Comparison of ENCODE assay signal across 1 cellular context in genomic region chr12:113932411-113933196, GRCh38.
TF ChIP-seq lines count a peak whose summit lies in the region.

No MANE protein-coding gene starts in this region.

TF ChIP-seq in K562, 482 proteins besides CTCF, POLR2A, EP300 and RAD21 (continued from another document and continues in another):
- TF ChIP-seq ARID4B (CRISPR knock-in tag; IDR thresholded peaks at IDR 0.05) (no peak), CTBP1 (IDR thresholded peaks at IDR 0.05; ENCODE audit: borderline replicate concordance) (peak; percentile 38; the same call in 1 of the 2 replicates), ZNF639 (CRISPR knock-in tag; conservative IDR thresholded peaks at IDR 0.05 in 1 of 2, IDR thresholded peaks at IDR 0.05 in 1 of 2) (peak in 1 of 2 experiments; percentile 81; a peak in 2 of 4 replicates), ZNF778 (CRISPR knock-in tag; IDR thresholded peaks at IDR 0.05) (no peak), U2AF2 (optimal IDR thresholded peaks at IDR 0.05; ENCODE audit: low read depth, low read length) (no peak), SREBF2 (CRISPR knock-in tag; IDR thresholded peaks at IDR 0.05) (no peak), NONO (IDR thresholded peaks at IDR 0.05; ENCODE audit: low read depth in 2 of 2, low read length in 1 of 2) (peak in 1 of 2 experiments; percentile 87; a peak in 1 of 4 replicates), SMARCE1 (IDR thresholded peaks at IDR 0.05) (peak; percentile 98), POLR2B (IDR thresholded peaks at IDR 0.05; ENCODE audit: low read depth, partially characterized antibody) (no peak), U2AF1 (optimal IDR thresholded peaks at IDR 0.05; ENCODE audit: low read depth, low read length) (no peak), ATF6 (CRISPR knock-in tag; IDR thresholded peaks at IDR 0.05) (0 out of 2 replicates have a peak, but pooled peaks have one; percentile 68), THAP12 (CRISPR knock-in tag; IDR thresholded peaks at IDR 0.05) (no peak), ZNF668 (CRISPR knock-in tag; IDR thresholded peaks at IDR 0.05) (no peak), ZNF655 (CRISPR knock-in tag; IDR thresholded peaks at IDR 0.05) (no peak), ZNF76 (CRISPR knock-in tag; IDR thresholded peaks at IDR 0.05; ENCODE audit: borderline replicate concordance) (no peak), RBBP5 (IDR thresholded peaks at IDR 0.05; ENCODE audit: borderline replicate concordance, insufficient read depth, low read length, poor library complexity, severe bottlenecking) (no peak), CBX1 (IDR thresholded peaks at IDR 0.05; ENCODE audit: low read depth) (no peak), CUX1 (CRISPR knock-in tag; IDR thresholded peaks at IDR 0.05) (peak; percentile 52; the same call in 1 of the 2 replicates), ZKSCAN1 (IDR thresholded peaks at IDR 0.05; ENCODE audit: low read depth, low read length) (0 out of 2 replicates have a peak, but pooled peaks have one; percentile 32), FOXA3 (CRISPR knock-in tag; conservative IDR thresholded peaks at IDR 0.05 in 1 of 2, IDR thresholded peaks at IDR 0.05 in 1 of 2) (no peak), JUND (IDR thresholded peaks at IDR 0.05; ENCODE audit: borderline replicate concordance, low read depth, low read length) (peak; percentile 69), JUND (tag; IDR thresholded peaks at IDR 0.05; ENCODE audit: borderline replicate concordance, low read depth, low read length) (no peak; the same call in 2 of the 3 replicates), ZNF586 (CRISPR knock-in tag; conservative IDR thresholded peaks at IDR 0.05) (no peak), CBX5 (IDR thresholded peaks at IDR 0.05; ENCODE audit: borderline replicate concordance, low read depth) (no peak), HMG20A (CRISPR knock-in tag; conservative IDR thresholded peaks at IDR 0.05) (no peak), ZNF445 (CRISPR knock-in tag; IDR thresholded peaks at IDR 0.05; ENCODE audit: low read depth) (no peak), ZBTB9 (CRISPR knock-in tag; IDR thresholded peaks at IDR 0.05) (peak; percentile 11; the same call in 1 of the 2 replicates), MEIS2 (IDR thresholded peaks at IDR 0.05; ENCODE audit: partially characterized antibody) (peak; percentile 96), CBX8 (IDR thresholded peaks at IDR 0.05; ENCODE audit: borderline replicate concordance, extremely low read depth, low read depth, low read length, poor library complexity, severe bottlenecking) (no peak), RHOXF2B (CRISPR knock-in tag; conservative IDR thresholded peaks at IDR 0.05) (no peak), ZNF354B (CRISPR knock-in tag; IDR thresholded peaks at IDR 0.05) (no peak), MIER1 (IDR thresholded peaks at IDR 0.05; ENCODE audit: low read depth) (no peak), DDX20 (tag; IDR thresholded peaks at IDR 0.05; ENCODE audit: low read depth) (no peak), SMAD4 (CRISPR knock-in tag; conservative IDR thresholded peaks at IDR 0.05) (peak; percentile 83), TSC22D4 (tag; IDR thresholded peaks at IDR 0.05) (no peak), HDAC8 (tag; IDR thresholded peaks at IDR 0.05) (no peak), SP1 (CRISPR knock-in tag; IDR thresholded peaks at IDR 0.05) (no peak), ZNF24 (IDR thresholded peaks at IDR 0.05) (no peak), TCF15 (CRISPR knock-in tag; IDR thresholded peaks at IDR 0.05) (no peak), ZNF133 (CRISPR knock-in tag; IDR thresholded peaks at IDR 0.05) (no peak), FOXA1 (IDR thresholded peaks at IDR 0.05; ENCODE audit: borderline replicate concordance) (no peak), E2F1 (CRISPR knock-in tag; IDR thresholded peaks at IDR 0.05) (no peak), PCBP2 (IDR thresholded peaks at IDR 0.05; ENCODE audit: low read depth, low read length, poor library complexity, severe bottlenecking) (no peak), NFE2L1 (tag; IDR thresholded peaks at IDR 0.05; ENCODE audit: borderline replicate concordance, low read depth) (no peak), ZC3H11A (IDR thresholded peaks at IDR 0.05; ENCODE audit: low read depth, low read length) (no peak), CREB1 (IDR thresholded peaks at IDR 0.05) (peak; percentile 64; the same call in 1 of the 2 replicates), CREB1 (CRISPR knock-in tag; IDR thresholded peaks at IDR 0.05) (no peak)
